In the genomic region with DNA sequence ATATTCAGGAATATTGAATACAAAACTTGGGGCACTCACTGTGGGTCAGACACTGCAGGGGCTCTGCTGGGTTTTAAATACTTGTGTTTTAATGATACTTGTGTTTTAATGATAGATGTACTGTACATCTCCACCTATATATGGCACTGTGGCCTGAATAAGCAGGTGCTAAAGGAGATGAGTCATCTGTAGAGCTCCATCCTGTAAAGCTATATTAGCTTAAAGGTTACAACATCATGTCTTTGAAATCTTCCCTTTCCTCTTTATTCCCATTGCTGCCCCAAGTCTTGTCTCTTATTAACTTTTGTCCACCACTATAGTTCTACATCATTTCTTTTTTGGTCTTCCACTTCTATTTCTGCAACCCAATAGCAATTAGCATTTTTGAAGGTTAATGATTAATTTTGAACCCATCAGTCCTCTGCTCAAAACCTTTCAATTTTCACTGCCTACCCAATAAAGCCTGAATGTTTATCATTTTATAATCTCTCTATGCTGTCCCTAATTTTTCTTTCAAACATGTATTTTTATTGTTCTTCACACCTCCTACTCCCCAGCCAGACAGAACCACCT, we compare ENCODE assay signal across 11 cellular contexts.
A peak's percentile ranks its signal among the peaks of the same experiment; 100 is the strongest.
DNase-seq lines count a peak whose midpoint lies in the region; ATAC-seq, FAIRE-seq and TF ChIP-seq lines count a peak whose summit lies in the region.
"Had no signal": no experiment of that assay in that cellular context is flagged by ENCODE, and none has a peak within 500 bp of the region (broad histone marks: within the 10 kb centered on the region; RNA-seq: fewer than 3 reads in every experiment).

No MANE protein-coding gene starts in this region.

- H2AFZ ChIP-seq in GM12878 (ENCODE audit: control insufficient read depth, low read depth, low read length) = no peak overlapping the region

- no peaks in the 10 kb centered on the region for H3K9me3 ChIP-seq in GM12878 (replicated peaks; ENCODE audit: control insufficient read depth, insufficient read depth, low read length)
- no peaks in the 10 kb centered on the region for H3K9me3 ChIP-seq in CD4-positive, alpha-beta memory T cell (ENCODE audit: control insufficient read depth in 1 of 2, low read length in 2 of 2)
- H3K9me3 ChIP-seq: BLaER1 had no signal

- CTCF ChIA-PET in GM12878 (lab: Yijun Ruan, JAX) = no interaction called here
- CTCF ChIA-PET in CD4-positive, alpha-beta memory T cell (lab: Charles Lee; ENCODE audit: partially characterized antibody) = no interaction called here

- no peaks in the 10 kb centered on the region for H3K36me3 Mint-ChIP-seq in CD4-positive, alpha-beta memory T cell

- no peaks in the 10 kb centered on the region for H3K36me3 ChIP-seq in GM12878 (ENCODE audit: control insufficient read depth in 2 of 2, insufficient read depth in 2 of 2, low read length in 1 of 2)
- H3K36me3 ChIP-seq in CD4-positive, alpha-beta memory T cell (ENCODE audit: insufficient read depth, low read length) = no peaks in the 10 kb centered on the region
- H3K36me3 ChIP-seq: BLaER1 had no signal

- no peak for TF ChIP-seq RAD21 in GM12878 (IDR thresholded peaks at IDR 0.05; ENCODE audit: insufficient read depth, low read depth, low read length)

- ATAC-seq in GM18517 (IDR thresholded peaks at IDR 0.05; ENCODE audit: unreplicated experiment) (peak; percentile 96), GM21528 (IDR thresholded peaks at IDR 0.05; ENCODE audit: low FRiP score, unreplicated experiment) (peak; percentile 93), HG03139 (IDR thresholded peaks at IDR 0.05; ENCODE audit: unreplicated experiment) (peak; percentile 96), GM12878 (peak; percentile 78), GM18868 (IDR thresholded peaks at IDR 0.05; ENCODE audit: unreplicated experiment) (no peak)

- no peak for TF ChIP-seq POLR2A in GM12878 (IDR thresholded peaks at IDR 0.05; ENCODE audit: low read depth, low read length)

- no peaks in the 10 kb centered on the region for H3K9me3 Mint-ChIP-seq in CD4-positive, alpha-beta memory T cell

- no peak overlapping the region for H3K4me2 ChIP-seq in GM12878 (ENCODE audit: control insufficient read depth, insufficient read depth)
- H3K4me2 ChIP-seq: BLaER1 had no signal

- in situ Hi-C loops in GM12878 (cut with MboI) = no loop called here

- FAIRE-seq in GM12878 (lab: Jason Lieb, UNC) = no peak

- DNase-seq in GM12878 (ENCODE audit: low read depth, low spot score) (no peak), A172 (ENCODE audit: low spot score) (no peak), cerebellar cortex (ENCODE audit: low spot score) (no peak)
- DNase-seq in CD4-positive, alpha-beta memory T cell = no peak
- DNase-seq: activated CD4-positive, alpha-beta T cell treated with anti-CD3 and anti-CD28 coated beads, Interleukin-2, amount 50 U/mL, for 1 hour; NCI-H2081 had no signal

- TF ChIP-seq EP300 in GM12878 (IDR thresholded peaks at IDR 0.05; ENCODE audit: borderline replicate concordance in 1 of 2, control insufficient read depth in 1 of 2, low read depth in 2 of 2, low read length in 2 of 2) = no peak

- H4K20me1 ChIP-seq in GM12878 (ENCODE audit: control insufficient read depth, insufficient read depth) = no peaks in the 10 kb centered on the region
- H4K20me1 ChIP-seq: BLaER1 had no signal

- H3K27ac Mint-ChIP-seq in CD4-positive, alpha-beta memory T cell = no peak overlapping the region

- no peak for TF ChIP-seq CTCF in GM12878 (IDR thresholded peaks at IDR 0.05 in 2 of 3, conservative IDR thresholded peaks at IDR 0.05 in 1 of 3; ENCODE audit: control insufficient read depth in 2 of 3, extremely low read depth in 1 of 3, insufficient read depth in 1 of 3, low read depth in 3 of 3, low read length in 3 of 3)

- RAD21 ChIA-PET in GM12878 (lab: Charles Lee; ENCODE audit: unreplicated experiment) = interaction anchor here (1.0 kb wide), 1 partner anchor 245 kb away, joined by 3 read pairs; no protein-coding TSS in a partner anchor

- H3K9ac ChIP-seq in GM12878 (ENCODE audit: control insufficient read depth, insufficient read depth, low read length) = no peak overlapping the region
- H3K9ac ChIP-seq: BLaER1 had no signal

- no peaks in the 10 kb centered on the region for H3K27me3 ChIP-seq in GM12878 (replicated peaks in 1 of 2; ENCODE audit: control insufficient read depth in 2 of 2, insufficient read depth in 2 of 2, low read length in 1 of 2)
- H3K27me3 ChIP-seq in CD4-positive, alpha-beta memory T cell (ENCODE audit: insufficient read depth, low read length) = no peaks in the 10 kb centered on the region
- H3K27me3 ChIP-seq: BLaER1 had no signal

- no peak overlapping the region for H3K27ac ChIP-seq in GM12878 (ENCODE audit: control insufficient read depth, insufficient read depth)
- H3K27ac ChIP-seq in CD4-positive, alpha-beta memory T cell (ENCODE audit: low read depth, low read length) = no peak overlapping the region
- H3K27ac ChIP-seq: BLaER1 had no signal

- intact Hi-C loops in GM12878 (cut with micrococcal nuclease; ENCODE audit: unreplicated experiment) = loop anchor here (10.0 kb wide), 1 partner anchor 227 kb away; no protein-coding TSS in a partner anchor
- intact Hi-C loops in CD4-positive, alpha-beta memory T cell (cut with micrococcal nuclease) = no loop called here

- H3K27me3 Mint-ChIP-seq in CD4-positive, alpha-beta memory T cell = no peaks in the 10 kb centered on the region

- H3K4me1 Mint-ChIP-seq in CD4-positive, alpha-beta memory T cell = no peaks in the 10 kb centered on the region

- BruUV-seq in GM12878 (replicated peaks; lab: Mats Ljungman, UMichigan) = no TSS peak

- POLR2A ChIA-PET in GM12878 (lab: Charles Lee) = no interaction called here
- POLR2A ChIA-PET in CD4-positive, alpha-beta memory T cell (lab: Charles Lee; ENCODE audit: partially characterized antibody) = no interaction called here

- H3K4me3 Mint-ChIP-seq in CD4-positive, alpha-beta memory T cell = no peak overlapping the region

- no peak overlapping the region for H3K4me3 ChIP-seq in GM12878
- H3K4me3 ChIP-seq in CD4-positive, alpha-beta memory T cell (ENCODE audit: low read length in 2 of 2) = no peak overlapping the region
- H3K4me3 ChIP-seq: BLaER1 had no signal

- SMC1A ChIA-PET in GM12878 (lab: Charles Lee; ENCODE audit: uncharacterized antibody, unreplicated experiment) = no interaction called here

- H3K4me1 ChIP-seq in GM12878 (ENCODE audit: control insufficient read depth, insufficient read depth, low read length) = no peaks in the 10 kb centered on the region
- no peaks in the 10 kb centered on the region for H3K4me1 ChIP-seq in CD4-positive, alpha-beta memory T cell (ENCODE audit: insufficient read depth, low read length)
- H3K4me1 ChIP-seq: BLaER1 had no signal

- H3K79me2 ChIP-seq in GM12878 (ENCODE audit: control insufficient read depth, insufficient read depth, low read length) = no peaks in the 10 kb centered on the region

TF ChIP-seq in GM12878, 131 proteins besides CTCF, POLR2A, EP300 and RAD21 (continues in another document):
- TF ChIP-seq SRF (IDR thresholded peaks at IDR 0.05; ENCODE audit: low read depth in 2 of 2, low read length in 2 of 2) (no peak), SP1 (IDR thresholded peaks at IDR 0.05; ENCODE audit: low read depth, low read length) (no peak), TCF7 (IDR thresholded peaks at IDR 0.05; ENCODE audit: borderline replicate concordance) (no peak), SUPT20H (IDR thresholded peaks at IDR 0.05; ENCODE audit: borderline replicate concordance, control insufficient read depth, low read depth, low read length) (no peak), NFYA (IDR thresholded peaks at IDR 0.05; ENCODE audit: borderline replicate concordance, low read depth, low read length) (no peak), CHD4 (IDR thresholded peaks at IDR 0.05) (no peak), EED (IDR thresholded peaks at IDR 0.05; ENCODE audit: low read depth) (no peak), YBX1 (IDR thresholded peaks at IDR 0.05) (no peak)
- TF ChIP-seq, protein P1, sequence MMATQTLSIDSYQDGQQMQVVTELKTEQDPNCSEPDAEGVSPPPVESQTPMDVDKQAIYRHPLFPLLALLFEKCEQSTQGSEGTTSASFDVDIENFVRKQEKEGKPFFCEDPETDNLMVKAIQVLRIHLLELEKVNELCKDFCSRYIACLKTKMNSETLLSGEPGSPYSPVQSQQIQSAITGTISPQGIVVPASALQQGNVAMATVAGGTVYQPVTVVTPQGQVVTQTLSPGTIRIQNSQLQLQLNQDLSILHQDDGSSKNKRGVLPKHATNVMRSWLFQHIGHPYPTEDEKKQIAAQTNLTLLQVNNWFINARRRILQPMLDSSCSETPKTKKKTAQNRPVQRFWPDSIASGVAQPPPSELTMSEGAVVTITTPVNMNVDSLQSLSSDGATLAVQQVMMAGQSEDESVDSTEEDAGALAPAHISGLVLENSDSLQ (IDR thresholded peaks at IDR 0.05) = no peak
- TF ChIP-seq, protein P2, sequence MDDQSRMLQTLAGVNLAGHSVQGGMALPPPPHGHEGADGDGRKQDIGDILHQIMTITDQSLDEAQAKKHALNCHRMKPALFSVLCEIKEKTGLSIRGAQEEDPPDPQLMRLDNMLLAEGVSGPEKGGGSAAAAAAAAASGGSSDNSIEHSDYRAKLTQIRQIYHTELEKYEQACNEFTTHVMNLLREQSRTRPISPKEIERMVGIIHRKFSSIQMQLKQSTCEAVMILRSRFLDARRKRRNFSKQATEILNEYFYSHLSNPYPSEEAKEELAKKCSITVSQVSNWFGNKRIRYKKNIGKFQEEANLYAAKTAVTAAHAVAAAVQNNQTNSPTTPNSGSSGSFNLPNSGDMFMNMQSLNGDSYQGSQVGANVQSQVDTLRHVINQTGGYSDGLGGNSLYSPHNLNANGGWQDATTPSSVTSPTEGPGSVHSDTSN (IDR thresholded peaks at IDR 0.05; ENCODE audit: insufficient replicate concordance, low read depth, low read length) = no peak
- TF ChIP-seq, protein P3, sequence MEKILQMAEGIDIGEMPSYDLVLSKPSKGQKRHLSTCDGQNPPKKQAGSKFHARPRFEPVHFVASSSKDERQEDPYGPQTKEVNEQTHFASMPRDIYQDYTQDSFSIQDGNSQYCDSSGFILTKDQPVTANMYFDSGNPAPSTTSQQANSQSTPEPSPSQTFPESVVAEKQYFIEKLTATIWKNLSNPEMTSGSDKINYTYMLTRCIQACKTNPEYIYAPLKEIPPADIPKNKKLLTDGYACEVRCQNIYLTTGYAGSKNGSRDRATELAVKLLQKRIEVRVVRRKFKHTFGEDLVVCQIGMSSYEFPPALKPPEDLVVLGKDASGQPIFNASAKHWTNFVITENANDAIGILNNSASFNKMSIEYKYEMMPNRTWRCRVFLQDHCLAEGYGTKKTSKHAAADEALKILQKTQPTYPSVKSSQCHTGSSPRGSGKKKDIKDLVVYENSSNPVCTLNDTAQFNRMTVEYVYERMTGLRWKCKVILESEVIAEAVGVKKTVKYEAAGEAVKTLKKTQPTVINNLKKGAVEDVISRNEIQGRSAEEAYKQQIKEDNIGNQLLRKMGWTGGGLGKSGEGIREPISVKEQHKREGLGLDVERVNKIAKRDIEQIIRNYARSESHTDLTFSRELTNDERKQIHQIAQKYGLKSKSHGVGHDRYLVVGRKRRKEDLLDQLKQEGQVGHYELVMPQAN (conservative IDR thresholded peaks at IDR 0.05) = no peak
